In genomic region chr9:93905473-93906133, GRCh38 we compare ENCODE assay signal across 19 cellular contexts. TPM values are rescaled to one million over a fixed set of nuclear protein-coding genes. Genes with fewer than 3 reads are reported as not detected.
DNase-seq lines count a peak whose midpoint lies in the region; ATAC-seq and TF ChIP-seq lines count a peak whose summit lies in the region.
"Had no signal": no experiment of that assay in that cellular context is flagged by ENCODE, and none has a peak within 500 bp of the region (broad histone marks: within the 10 kb centered on the region; RNA-seq: fewer than 3 reads in every experiment).

No MANE protein-coding gene starts in this region.

- peaks cover 11% of the 10 kb centered on the region for H3F3A ChIP-seq in neural progenitor cell (ENCODE audit: low read depth)

- DNase-seq in Right ventricle myocardium superior: peak; percentile 1
- DNase-seq in Right ventricle myocardium inferior (ENCODE audit: missing footprints): no peak
- DNase-seq in chondrocyte (ENCODE audit: low spot score): peak; percentile 49
- DNase-seq in neural progenitor cell (ENCODE audit: low spot score): no peak
- DNase-seq in upper lobe of right lung: peak; percentile 59
- DNase-seq: Calu3; CD8-positive, alpha-beta T cell; HFFc6; NCI-H1417; NCI-H187; NCI-H2227 treated with DMSO at 0.1 percent for 48 hours; NCI-H510A treated with DMSO at 0.1 percent for 48 hours; NCI-H774; SHP77 treated with DMSO at 0.1 percent for 48 hours had no signal

- no peak overlapping the region for H3K4me3 Mint-ChIP-seq in chondrocyte (ENCODE audit: unreplicated experiment)
- no peak overlapping the region for H3K4me3 Mint-ChIP-seq in neural progenitor cell
- H3K4me3 Mint-ChIP-seq: CD8-positive, alpha-beta T cell; HFFc6 had no signal

- no peak overlapping the region for H3K4me3 ChIP-seq in neural progenitor cell
- H3K4me3 ChIP-seq in upper lobe of right lung: no peak overlapping the region
- H3K4me3 ChIP-seq: BLaER1 treated with 17β-estradiol and CSF1 and Interleukin-3, amounts not matched to agents 10 nM and 100 nM had no signal

- H3K9me3 ChIP-seq in neural progenitor cell (ENCODE audit: low read depth): no peaks in the 10 kb centered on the region
- no peaks in the 10 kb centered on the region for H3K9me3 ChIP-seq in upper lobe of right lung
- H3K9me3 ChIP-seq: BLaER1 treated with 17β-estradiol and CSF1 and Interleukin-3, amounts not matched to agents 10 nM and 100 nM had no signal

- H3K4me1 Mint-ChIP-seq in chondrocyte (ENCODE audit: low read depth) (no peaks in the 10 kb centered on the region), neural progenitor cell (no peaks in the 10 kb centered on the region)

- peaks cover 6% of the 10 kb centered on the region for H4K20me1 ChIP-seq in neural progenitor cell (ENCODE audit: low read depth)
- H4K20me1 ChIP-seq: BLaER1 treated with 17β-estradiol and CSF1 and Interleukin-3, amounts not matched to agents 10 nM and 100 nM had no signal

- H3K27ac Mint-ChIP-seq in chondrocyte (ENCODE audit: unreplicated experiment) (no peak overlapping the region), neural progenitor cell (peak overlapping the region; percentile 14)
- H3K27ac Mint-ChIP-seq: CD8-positive, alpha-beta T cell; HFFc6 had no signal

- TF ChIP-seq CTCF in chondrocyte (IDR thresholded peaks at IDR 0.05): no peak
- TF ChIP-seq CTCF in neural progenitor cell (IDR thresholded peaks at IDR 0.05): no peak
- no peak for TF ChIP-seq CTCF in upper lobe of right lung (IDR thresholded peaks at IDR 0.05)

- H3K9ac ChIP-seq in neural progenitor cell: no peak overlapping the region
- H3K9ac ChIP-seq: BLaER1 treated with 17β-estradiol and CSF1 and Interleukin-3, amounts not matched to agents 10 nM and 100 nM had no signal

- intact Hi-C loops in Right ventricle myocardium superior (cut with DNase I) (no loop called here), Right ventricle myocardium inferior (cut with DNase I) (no loop called here), upper lobe of right lung (cut with DNase I) (no loop called here)

- H3K27me3 ChIP-seq in neural progenitor cell: no peaks in the 10 kb centered on the region
- H3K27me3 ChIP-seq in upper lobe of right lung: peaks cover 15% of the 10 kb centered on the region

- H3K4me2 ChIP-seq in neural progenitor cell: no peak overlapping the region
- H3K4me2 ChIP-seq: BLaER1 treated with 17β-estradiol and CSF1 and Interleukin-3, amounts not matched to agents 10 nM and 100 nM had no signal

- H3K4me1 ChIP-seq in neural progenitor cell (peaks cover 14% of the 10 kb centered on the region), upper lobe of right lung (no peaks in the 10 kb centered on the region)
- H3K4me1 ChIP-seq: BLaER1 treated with 17β-estradiol and CSF1 and Interleukin-3, amounts not matched to agents 10 nM and 100 nM had no signal

- H2AFZ ChIP-seq in neural progenitor cell (replicated peaks): no peak overlapping the region

- H3K27me3 Mint-ChIP-seq in chondrocyte (ENCODE audit: low read depth): peaks cover 32% of the 10 kb centered on the region
- peaks cover 2% of the 10 kb centered on the region for H3K27me3 Mint-ChIP-seq in neural progenitor cell (ENCODE audit: insufficient read depth, low read depth)

- H3K79me2 ChIP-seq in neural progenitor cell (ENCODE audit: low read depth): no peaks in the 10 kb centered on the region

- H3K9me3 Mint-ChIP-seq in chondrocyte (ENCODE audit: low read depth) (peaks cover under 1% of the 10 kb centered on the region), neural progenitor cell (no peaks in the 10 kb centered on the region)
- H3K9me3 Mint-ChIP-seq: CD8-positive, alpha-beta T cell had no signal

- no peak for ATAC-seq in Right ventricle myocardium superior (ENCODE audit: poor library complexity)
- no peak for ATAC-seq in Right ventricle myocardium inferior
- no peak for ATAC-seq in upper lobe of right lung
- no peak for ATAC-seq in HG02884 (IDR thresholded peaks at IDR 0.05; ENCODE audit: unreplicated experiment)
- ATAC-seq in GM21447 (IDR thresholded peaks at IDR 0.05; ENCODE audit: unreplicated experiment): no peak
- ATAC-seq: CD8-positive, alpha-beta T cell had no signal

- no peak overlapping the region for H3K27ac ChIP-seq in neural progenitor cell
- H3K27ac ChIP-seq in upper lobe of right lung: no peak overlapping the region
- H3K27ac ChIP-seq: BLaER1 treated with 17β-estradiol and CSF1 and Interleukin-3, amounts not matched to agents 10 nM and 100 nM had no signal

- H3K36me3 ChIP-seq in neural progenitor cell (no peaks in the 10 kb centered on the region), upper lobe of right lung (no peaks in the 10 kb centered on the region)
- H3K36me3 ChIP-seq: BLaER1 treated with 17β-estradiol and CSF1 and Interleukin-3, amounts not matched to agents 10 nM and 100 nM had no signal

- H3K36me3 Mint-ChIP-seq in chondrocyte (ENCODE audit: low read depth): no peaks in the 10 kb centered on the region
- H3K36me3 Mint-ChIP-seq in neural progenitor cell: no peaks in the 10 kb centered on the region
- H3K36me3 Mint-ChIP-seq: CD8-positive, alpha-beta T cell had no signal

RNA-seq across cellular contexts. Expression of gene BARX1, which starts 49.6 kb away (rescaled TPM):
- total RNA-seq in Right ventricle myocardium superior: not detected
- total RNA-seq in Right ventricle myocardium inferior: not detected
- 0.77 to 6.7 TPM (median 2.1 TPM) in 3 replicates for total RNA-seq in chondrocyte
- 0.17 and 2.9 TPM in 2 replicates for total RNA-seq in neural progenitor cell (ENCODE audit: low replicate concordance)
- not detected for total RNA-seq in upper lobe of right lung
- total RNA-seq: Calu3, HFFc6, HT-29, OCI-LY7 had no signal

Comparison
In these comparisons a context has a peak if more than half of its experiments do, and no peak if none do; other contexts are left out.
1. DNase-seq: peak in Right ventricle myocardium superior (single experiment), chondrocyte (single experiment) and upper lobe of right lung (single experiment); none in Right ventricle myocardium inferior (single experiment) and neural progenitor cell (single experiment).